In the genomic region with DNA sequence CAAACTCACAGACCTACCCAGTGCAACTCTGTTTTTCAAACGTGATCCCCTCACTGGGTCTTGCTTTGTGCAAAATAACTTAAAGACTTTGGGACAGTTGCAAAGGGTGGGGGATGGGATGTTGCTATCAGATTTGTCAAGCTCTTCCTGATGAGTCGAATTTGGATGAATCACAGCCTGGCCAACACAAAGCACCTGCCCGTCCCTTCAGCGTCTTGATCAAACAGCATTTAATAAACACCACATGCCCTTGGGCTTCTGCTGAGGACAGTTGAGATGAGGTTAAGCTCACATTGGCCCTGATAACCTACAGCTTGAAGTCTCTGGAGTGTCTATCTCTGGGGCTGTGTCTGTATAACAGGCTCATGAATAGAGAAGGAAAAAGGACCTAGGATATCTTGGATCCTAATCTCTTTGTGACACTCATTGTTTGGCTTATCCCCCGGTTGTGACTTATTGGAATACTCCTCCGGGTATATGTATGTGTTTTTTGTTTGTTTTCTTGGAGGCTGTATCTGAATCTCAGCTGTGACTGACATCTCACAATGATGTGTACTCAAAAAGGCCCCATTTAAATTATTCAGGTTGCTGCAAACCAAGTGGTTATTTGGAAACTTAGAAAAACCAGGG, we compare ENCODE assay signal across 15 cellular contexts.
A peak's percentile ranks its signal among the peaks of the same experiment; 100 is the strongest.
DNase-seq lines count a peak whose midpoint lies in the region; ATAC-seq and TF ChIP-seq lines count a peak whose summit lies in the region.
"Had no signal": no experiment of that assay in that cellular context is flagged by ENCODE, and none has a peak within 500 bp of the region (broad histone marks: within the 10 kb centered on the region; RNA-seq: fewer than 3 reads in every experiment).

No MANE protein-coding gene starts in this region.

- H3K4me3 ChIP-seq in gastroesophageal sphincter, result no peak overlapping the region
- H3K4me3 ChIP-seq in spleen, result peak overlapping the region in 1 of 8 donors; percentile 60
- H3K4me3 ChIP-seq: left ventricle myocardium inferior, smooth muscle cell had no signal

- peak overlapping the region; percentile 50 for H3K27ac Mint-ChIP-seq in activated T-helper 17 cell treated with anti-CD3 and anti-CD28 coated beads, Interleukin-2, amount 50 U/mL, for 72 hours
- H3K27ac Mint-ChIP-seq: T-helper 2 cell treated with Interferon-gamma antibody and Interleukin-4, amounts not matched to agents 5 μg/mL and 100 μg/mL, for 36 hours had no signal

- H3K9me3 ChIP-seq in gastroesophageal sphincter (peaks cover 0 to 14% (median 0%) of the 10 kb centered on the region in 3 donors), spleen (peaks cover 0 to 24% (median 17%) of the 10 kb centered on the region in 8 donors)

- no peaks in the 10 kb centered on the region for H3K36me3 Mint-ChIP-seq in activated T-helper 17 cell treated with anti-CD3 and anti-CD28 coated beads, Interleukin-2, amount 50 U/mL, for 72 hours (ENCODE audit: low read depth)

- no peak for TF ChIP-seq EP300 in gastroesophageal sphincter (IDR thresholded peaks at IDR 0.05)

- H3K4me1 Mint-ChIP-seq in activated T-helper 17 cell treated with anti-CD3 and anti-CD28 coated beads, Interleukin-2, amount 50 U/mL, for 72 hours, result peaks cover 21% of the 10 kb centered on the region

- H3K27ac ChIP-seq in gastroesophageal sphincter, result peak overlapping the region in 3 of 4 donors; percentile 3 to 17 (median 4)
- H3K27ac ChIP-seq in spleen, result peak overlapping the region in 7 of 8 donors; percentile 65 to 95 (median 86)
- H3K27ac ChIP-seq: left ventricle myocardium inferior had no signal

- H3K4me3 Mint-ChIP-seq in activated T-helper 17 cell treated with anti-CD3 and anti-CD28 coated beads, Interleukin-2, amount 50 U/mL, for 72 hours, result no peak overlapping the region
- H3K4me3 Mint-ChIP-seq: T-helper 2 cell treated with Interferon-gamma antibody and Interleukin-4, amounts not matched to agents 5 μg/mL and 100 μg/mL, for 36 hours had no signal

- DNase-seq in HT1080 (ENCODE audit: low read depth) (peak; percentile 38), spleen (no peak), SKM-1 (lab: John Stamatoyannopoulos, UW; ENCODE audit: unreplicated experiment) (no peak), NCI-H526 (lab: John Stamatoyannopoulos, UW) (no peak), occipital lobe (lab: John Stamatoyannopoulos, UW) (no peak)
- DNase-seq: activated gamma-delta T cell; COR-L47; effector CD8-positive, alpha-beta T cell; left ventricle myocardium inferior; NCI-H1105 treated with DMSO at 0.1 percent for 48 hours; NCI-H510A treated with DMSO at 0.1 percent for 48 hours had no signal

- no peak for TF ChIP-seq CTCF in gastroesophageal sphincter (IDR thresholded peaks at IDR 0.05)
- TF ChIP-seq CTCF in spleen (IDR thresholded peaks at IDR 0.05 in 8 of 11, conservative IDR thresholded peaks at IDR 0.05 in 3 of 11), result no peak

- peaks cover 7% of the 10 kb centered on the region for H3K9me3 Mint-ChIP-seq in activated T-helper 17 cell treated with anti-CD3 and anti-CD28 coated beads, Interleukin-2, amount 50 U/mL, for 72 hours

- no peaks in the 10 kb centered on the region for H3K27me3 ChIP-seq in gastroesophageal sphincter
- no peaks in the 10 kb centered on the region for H3K27me3 ChIP-seq in spleen (replicated peaks in 1 of 7)

- intact Hi-C loops in spleen (cut with DNase I; ENCODE audit: low total_unique reads), result no loop called here

- H3K4me1 ChIP-seq in gastroesophageal sphincter (peaks cover 4 to 42% (median 15%) of the 10 kb centered on the region in 3 donors), spleen (peaks cover 0 to 47% (median 26%) of the 10 kb centered on the region in 6 donors)

- TF ChIP-seq POLR2A in gastroesophageal sphincter (IDR thresholded peaks at IDR 0.05), result no peak
- TF ChIP-seq POLR2A in spleen (IDR thresholded peaks at IDR 0.05), result no peak

- H3K27me3 Mint-ChIP-seq in activated T-helper 17 cell treated with anti-CD3 and anti-CD28 coated beads, Interleukin-2, amount 50 U/mL, for 72 hours, result no peaks in the 10 kb centered on the region

- H3K36me3 ChIP-seq in gastroesophageal sphincter (no peaks in the 10 kb centered on the region), spleen (no peaks in the 10 kb centered on the region)
- H3K36me3 ChIP-seq: left ventricle myocardium inferior had no signal

- 7 to 29% methylated on average over 3 of the region's 6 CpGs for WGBS in gastroesophageal sphincter (ENCODE audit: low coverage in 1 of 2), 2 donors
- 50 to 73% (median 57%) methylated on average over 6 of the region's 6 CpGs for WGBS in spleen, 5 donors

- ATAC-seq in activated T-helper 17 cell treated with anti-CD3 and anti-CD28 coated beads, Interleukin-2, amount 50 U/mL, for 72 hours (replicated peaks), result peak; percentile 13
- ATAC-seq in gastroesophageal sphincter, result no peak
